ENCODE assay signal across 23 cellular contexts in the genomic region with DNA sequence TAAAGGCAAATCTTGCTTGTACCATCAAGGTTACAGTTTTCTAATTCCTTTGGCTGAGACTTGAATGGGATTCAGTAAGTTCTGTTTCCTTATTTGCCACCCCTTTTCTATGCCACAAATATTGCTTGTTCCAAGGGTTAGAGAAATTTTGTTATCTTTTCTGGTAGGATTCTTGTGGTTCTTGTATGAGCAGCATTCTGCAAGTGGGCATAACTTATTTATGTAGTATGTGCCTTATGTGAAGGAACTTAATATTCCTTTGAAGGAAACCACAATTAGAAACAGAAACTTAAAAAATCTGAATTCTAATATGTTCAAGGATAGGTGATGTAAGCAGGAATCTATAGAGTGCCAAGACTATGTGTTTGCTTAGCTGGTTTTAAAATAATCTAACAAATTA.
"Had no signal": no experiment of that assay in that cellular context is flagged by ENCODE, and none has a peak within 500 bp of the region (broad histone marks: within the 10 kb centered on the region; RNA-seq: fewer than 3 reads in every experiment).

No MANE protein-coding gene starts in this region.

- H3K9ac ChIP-seq: neural progenitor cell had no signal

- H3K36me3 ChIP-seq: gastroesophageal sphincter, heart left ventricle, neural progenitor cell, prostate gland, right atrium auricular region, tibial nerve had no signal

- H3K9me3 ChIP-seq: gastroesophageal sphincter, mucosa of descending colon, prostate gland, right atrium auricular region had no signal

- H3K27ac ChIP-seq: coronary artery, gastroesophageal sphincter, heart left ventricle, neural progenitor cell, prostate gland, right atrium auricular region, skin epidermis, tibial nerve had no signal

- H3K27me3 ChIP-seq: gastroesophageal sphincter, heart left ventricle, neural progenitor cell, right atrium auricular region, tibial nerve had no signal

- H3K4me1 ChIP-seq: gastroesophageal sphincter, heart left ventricle, neural progenitor cell, prostate gland, right atrium auricular region, tibial nerve had no signal

- H3K4me3 ChIP-seq: coronary artery, gastroesophageal sphincter, heart left ventricle, mucosa of descending colon, neural progenitor cell, prostate gland, right atrium auricular region, skin epidermis, tibial nerve had no signal

- ATAC-seq: activated CD4-positive, CD25-positive, alpha-beta regulatory T cell treated with anti-CD3 and anti-CD28 coated beads, Interleukin-2, amount 50 U/mL, for 24 hours; activated naive CD4-positive, alpha-beta T cell treated with anti-CD3 and anti-CD28 coated beads, Interleukin-2, amount 50 U/mL, for 72 hours; gastroesophageal sphincter; heart left ventricle; mucosa of descending colon; naive thymus-derived CD4-positive, alpha-beta T cell had no signal

- H2AFZ ChIP-seq: neural progenitor cell had no signal

- DNase-seq: activated CD4-positive, alpha-beta T cell treated with anti-CD3 and anti-CD28 coated beads, Interleukin-2, amount 10 ng/mL, durations not matched to agents 7 days and 5 days; activated CD8-positive, alpha-beta memory T cell treated with anti-CD3 and anti-CD28 coated beads, Interleukin-2, amount 50 U/mL, for 4 hours; activated effector memory CD4-positive, alpha-beta T cell treated with anti-CD3 and anti-CD28 coated beads, Interleukin-2, amount 50 U/mL, for 16 hours; activated T-cell treated with anti-CD3 and anti-CD28 coated beads, Interleukin-2, amount 50 U/mL, for 48 hours; amniotic stem cell; central memory CD4-positive, alpha-beta T cell; erythroblast; heart left ventricle; mucosa of descending colon; naive thymus-derived CD4-positive, alpha-beta T cell; stimulated activated CD4-positive, alpha-beta T cell treated with anti-CD3 and anti-CD28 coated beads, Interleukin-15, amount 100 ng/mL, for 24 hours; stimulated activated CD4-positive, alpha-beta T cell treated with anti-CD3 and anti-CD28 coated beads, Interleukin-2, amount 100 ng/mL, for 48 hours; T-helper 1 cell; T-helper 9 cell had no signal

- H3K4me2 ChIP-seq: neural progenitor cell had no signal
